Comparison of ENCODE assay signal across 10 cellular contexts in genomic region chr3:194575484-194576210, GRCh38.
A peak's percentile ranks its signal among the peaks of the same experiment; 100 is the strongest.
DNase-seq lines count a peak whose midpoint lies in the region; ATAC-seq and TF ChIP-seq lines count a peak whose summit lies in the region.
"Had no signal": no experiment of that assay in that cellular context is flagged by ENCODE, and none has a peak within 500 bp of the region (broad histone marks: within the 10 kb centered on the region; RNA-seq: fewer than 3 reads in every experiment).

No MANE protein-coding gene starts in this region.

- H3K9ac ChIP-seq in parathyroid adenoma, result no peak overlapping the region

- H3K4me3 ChIP-seq in fibroblast of mammary gland (ENCODE audit: control insufficient read depth, low read depth, low read length) (no peak overlapping the region), parathyroid adenoma (ENCODE audit: low read depth, low read length) (no peak overlapping the region)

- peak; percentile 31 for TF ChIP-seq CTCF in fibroblast of mammary gland (conservative IDR thresholded peaks at IDR 0.05; ENCODE audit: control insufficient read depth, insufficient read depth, low read depth, low read length)
- no peak for TF ChIP-seq CTCF in parathyroid adenoma (IDR thresholded peaks at IDR 0.05)

- DNase-seq in GM04504 (ENCODE audit: low read depth), result peak; percentile 73
- DNase-seq in SIG-M5 (lab: John Stamatoyannopoulos, UW), result peak; percentile 71
- DNase-seq in fibroblast of mammary gland (ENCODE audit: low read depth), result peak; percentile 96
- no peak for DNase-seq in DMS53 treated with DMSO at 0.1 percent for 48 hours (lab: John Stamatoyannopoulos, UW; ENCODE audit: unreplicated experiment)
- DNase-seq: activated CD4-positive, alpha-beta T cell treated with anti-CD3 and anti-CD28 coated beads for 1 hour; DND-41 had no signal

- H3K27ac ChIP-seq in parathyroid adenoma, result peak overlapping the region; percentile 73

- H3K4me1 ChIP-seq in parathyroid adenoma, result peaks cover 20% of the 10 kb centered on the region

- H3K27me3 ChIP-seq in parathyroid adenoma (ENCODE audit: control insufficient read depth, insufficient read depth, low read length), result no peaks in the 10 kb centered on the region

- no peak overlapping the region for H3K4me2 ChIP-seq in parathyroid adenoma (ENCODE audit: low read length)

- peak overlapping the region; percentile 90 for H2AFZ ChIP-seq in parathyroid adenoma

- H3K9me3 ChIP-seq in parathyroid adenoma (ENCODE audit: control insufficient read depth, low read length), result no peaks in the 10 kb centered on the region

- no peaks in the 10 kb centered on the region for H3K36me3 ChIP-seq in parathyroid adenoma (ENCODE audit: control insufficient read depth, insufficient read depth, low read length)

- no peaks in the 10 kb centered on the region for H3K79me2 ChIP-seq in parathyroid adenoma

- ATAC-seq in activated CD4-positive, CD25-positive, alpha-beta regulatory T cell treated with anti-CD3 and anti-CD28 coated beads, Interleukin-2, amount 50 U/mL, for 24 hours, result no peak
- ATAC-seq in HG03025 (IDR thresholded peaks at IDR 0.05; ENCODE audit: low FRiP score, unreplicated experiment) (no peak), HG03354 (IDR thresholded peaks at IDR 0.05; ENCODE audit: poor library complexity, severe bottlenecking, unreplicated experiment) (no peak)
